1 cellular context compared by ENCODE assay signal in genomic region chr5:138969323-138970013, GRCh38.
TF ChIP-seq lines count a peak whose summit lies in the region.

No MANE protein-coding gene starts in this region.

TF ChIP-seq in H1, 55 proteins besides CTCF, POLR2A, EP300 and RAD21:
- no peak for TF ChIP-seq FOSL1 (IDR thresholded peaks at IDR 0.05; ENCODE audit: insufficient read depth, low read depth, low read length)
- no peak for TF ChIP-seq CEBPB (IDR thresholded peaks at IDR 0.05; ENCODE audit: low read depth, low read length)
- no peak for TF ChIP-seq SAP30 (IDR thresholded peaks at IDR 0.05; ENCODE audit: insufficient read depth, insufficient replicate concordance, low read length)
- TF ChIP-seq RXRA (IDR thresholded peaks at IDR 0.05; ENCODE audit: insufficient read depth, low read depth, low read length): no peak
- no peak for TF ChIP-seq KDM5A (IDR thresholded peaks at IDR 0.05; ENCODE audit: low read length)
- no peak for TF ChIP-seq EGR1 (IDR thresholded peaks at IDR 0.05; ENCODE audit: borderline replicate concordance, low read depth, low read length)
- TF ChIP-seq CREB1 (IDR thresholded peaks at IDR 0.05): no peak
- TF ChIP-seq MAX (IDR thresholded peaks at IDR 0.05): no peak
- TF ChIP-seq SP2 (IDR thresholded peaks at IDR 0.05; ENCODE audit: low read length): no peak
- TF ChIP-seq CHD2 (IDR thresholded peaks at IDR 0.05; ENCODE audit: low read length): no peak
- TF ChIP-seq ATF2 (IDR thresholded peaks at IDR 0.05; ENCODE audit: low read length): no peak
- TF ChIP-seq YY1 (IDR thresholded peaks at IDR 0.05; ENCODE audit: low read depth, low read length): no peak
- TF ChIP-seq SIX5 (IDR thresholded peaks at IDR 0.05; ENCODE audit: low read depth, low read length): no peak
